10 cellular contexts compared by ENCODE assay signal in genomic region chr4:80492761-80493160, GRCh38.
DNase-seq lines count a peak whose midpoint lies in the region; ATAC-seq and TF ChIP-seq lines count a peak whose summit lies in the region.
"Had no signal": no experiment of that assay in that cellular context is flagged by ENCODE, and none has a peak within 500 bp of the region (broad histone marks: within the 10 kb centered on the region; RNA-seq: fewer than 3 reads in every experiment).

No MANE protein-coding gene starts in this region.

- no peaks in the 10 kb centered on the region for H4K20me1 ChIP-seq in smooth muscle cell (ENCODE audit: low read depth)

- H3K27ac Mint-ChIP-seq in mesothelial cell of epicardium, result no peak overlapping the region

- H3K27ac ChIP-seq in smooth muscle cell (ENCODE audit: low read depth), result no peak overlapping the region
- H3K27ac ChIP-seq: SJCRH30 had no signal

- ATAC-seq in GM19043 (IDR thresholded peaks at IDR 0.05; ENCODE audit: low read depth, unreplicated experiment) (peak; percentile 58), sciatic nerve (peak; percentile 30), HG03520 (IDR thresholded peaks at IDR 0.05; ENCODE audit: unreplicated experiment) (no peak)
- ATAC-seq in activated T-cell treated with anti-CD3 and anti-CD28 coated beads, Interleukin-2, amount 50 U/mL, for 4 hours, result peak; percentile 72 to 76

- no peaks in the 10 kb centered on the region for H3K79me2 ChIP-seq in smooth muscle cell (ENCODE audit: low read depth)

- peaks cover 22% of the 10 kb centered on the region for H3K9me3 Mint-ChIP-seq in activated T-cell treated with anti-CD3 and anti-CD28 coated beads, Interleukin-2, amount 50 U/mL, for 4 hours
- peaks cover 19% of the 10 kb centered on the region for H3K9me3 Mint-ChIP-seq in mesothelial cell of epicardium

- peak overlapping the region; percentile 5 for H3K4me3 Mint-ChIP-seq in activated T-cell treated with anti-CD3 and anti-CD28 coated beads, Interleukin-2, amount 50 U/mL, for 4 hours
- no peak overlapping the region for H3K4me3 Mint-ChIP-seq in mesothelial cell of epicardium
- H3K4me3 Mint-ChIP-seq: stimulated activated naive CD8-positive, alpha-beta T cell treated with anti-CD3 and anti-CD28 coated beads, Interleukin-15, Interleukin-2, amounts not matched to agents 100 ng/mL and 50 ng/mL, for 24 hours had no signal

- peaks cover 10% of the 10 kb centered on the region for H3K36me3 Mint-ChIP-seq in activated T-cell treated with anti-CD3 and anti-CD28 coated beads, Interleukin-2, amount 50 U/mL, for 4 hours (ENCODE audit: insufficient read depth)
- H3K36me3 Mint-ChIP-seq in mesothelial cell of epicardium, result no peaks in the 10 kb centered on the region

- peaks cover 60% of the 10 kb centered on the region for H3K4me1 Mint-ChIP-seq in activated T-cell treated with anti-CD3 and anti-CD28 coated beads, Interleukin-2, amount 50 U/mL, for 4 hours (ENCODE audit: low read depth)
- H3K4me1 Mint-ChIP-seq in mesothelial cell of epicardium, result no peaks in the 10 kb centered on the region

- no peak for TF ChIP-seq CTCF in smooth muscle cell (IDR thresholded peaks at IDR 0.05; ENCODE audit: borderline replicate concordance, insufficient read depth, poor library complexity, severe bottlenecking)
- no peak for TF ChIP-seq CTCF in mesothelial cell of epicardium (IDR thresholded peaks at IDR 0.05; ENCODE audit: unreplicated experiment)

- 84% methylated on average over 1 of the region's 1 CpG for WGBS in smooth muscle cell (ENCODE audit: low lambda C conversion rate)

- H3K4me2 ChIP-seq in smooth muscle cell, result no peak overlapping the region

- H2AFZ ChIP-seq in smooth muscle cell (ENCODE audit: low read depth), result no peak overlapping the region

- H3K9ac ChIP-seq in smooth muscle cell (ENCODE audit: low read depth), result no peak overlapping the region

- intact Hi-C loops in sciatic nerve (cut with DNase I), result no loop called here

- H3K27me3 Mint-ChIP-seq in activated T-cell treated with anti-CD3 and anti-CD28 coated beads, Interleukin-2, amount 50 U/mL, for 4 hours (ENCODE audit: low read depth), result no peaks in the 10 kb centered on the region
- no peaks in the 10 kb centered on the region for H3K27me3 Mint-ChIP-seq in mesothelial cell of epicardium (ENCODE audit: low read depth)
- H3K27me3 Mint-ChIP-seq: stimulated activated naive CD8-positive, alpha-beta T cell treated with anti-CD3 and anti-CD28 coated beads, Interleukin-15, Interleukin-2, amounts not matched to agents 100 ng/mL and 50 ng/mL, for 24 hours had no signal

- DNase-seq in NCI-H146 treated with DMSO at 0.1 percent for 48 hours (lab: John Stamatoyannopoulos, UW; ENCODE audit: unreplicated experiment), result peak; percentile 7
- DNase-seq in activated T-cell treated with anti-CD3 and anti-CD28 coated beads, Interleukin-2, amount 50 U/mL, for 4 hours, result peak; percentile 12
- DNase-seq in sciatic nerve (ENCODE audit: low spot score), result no peak
- DNase-seq in smooth muscle cell (lab: John Stamatoyannopoulos, UW; ENCODE audit: unreplicated experiment), result no peak
- DNase-seq in mesothelial cell of epicardium (ENCODE audit: low spot score in 2 of 2, unreplicated experiment in 2 of 2), result no peak
- DNase-seq in cerebellum (ENCODE audit: low spot score), result no peak
- DNase-seq: SJCRH30 had no signal

- peaks cover 7% of the 10 kb centered on the region for H3K4me1 ChIP-seq in smooth muscle cell (ENCODE audit: low read depth)

- H3K27me3 ChIP-seq in smooth muscle cell (ENCODE audit: low read depth), result no peaks in the 10 kb centered on the region
- H3K27me3 ChIP-seq: SJCRH30 had no signal

- H3K9me3 ChIP-seq in smooth muscle cell (replicated peaks; ENCODE audit: low read depth), result no peaks in the 10 kb centered on the region
- H3K9me3 ChIP-seq: SJCRH30 had no signal

- H3F3A ChIP-seq in smooth muscle cell (ENCODE audit: low read depth), result no peaks in the 10 kb centered on the region

- H3K4me3 ChIP-seq in smooth muscle cell, result no peak overlapping the region
- H3K4me3 ChIP-seq: SJCRH30 had no signal

- no peaks in the 10 kb centered on the region for H3K36me3 ChIP-seq in smooth muscle cell (ENCODE audit: low read depth)
- H3K36me3 ChIP-seq: SJCRH30 had no signal

Comparison
In these comparisons a context has a peak if more than half of its experiments do, and no peak if none do; other contexts are left out.
1. DNase-seq: peak in NCI-H146 treated with DMSO at 0.1 percent for 48 hours (single experiment) and activated T-cell treated with anti-CD3 and anti-CD28 coated beads, Interleukin-2, amount 50 U/mL, for 4 hours (single experiment); none in sciatic nerve (single experiment), smooth muscle cell (single experiment), mesothelial cell of epicardium (0 of 2) and cerebellum (single experiment).